ENCODE assay signal across 14 cellular contexts in the genomic region with DNA sequence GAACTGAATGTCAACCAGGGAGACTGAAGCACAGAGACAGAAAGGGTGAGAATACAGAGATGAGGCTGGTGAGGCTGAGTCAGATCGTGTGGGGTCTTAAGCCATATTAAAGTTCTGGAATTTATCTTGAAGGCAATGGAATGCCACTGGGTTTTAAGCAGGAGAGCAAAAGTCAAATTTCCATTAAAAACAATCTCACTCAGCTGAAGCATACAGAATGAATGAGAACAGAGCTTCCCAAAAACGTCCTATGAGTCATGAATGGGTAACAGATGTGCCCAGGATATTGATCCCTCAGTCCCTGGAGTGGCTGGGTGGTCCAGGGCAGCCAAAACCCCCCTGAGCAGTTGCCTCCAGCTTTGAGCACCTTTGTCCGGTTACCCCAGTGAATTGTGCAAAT. TPM values are rescaled to one million over a fixed set of nuclear protein-coding genes. Genes with fewer than 3 reads are reported as not detected.
A peak's percentile ranks its signal among the peaks of the same experiment; 100 is the strongest.
DNase-seq lines count a peak whose midpoint lies in the region; ATAC-seq and TF ChIP-seq lines count a peak whose summit lies in the region.
"Had no signal": no experiment of that assay in that cellular context is flagged by ENCODE, and none has a peak within 500 bp of the region (broad histone marks: within the 10 kb centered on the region; RNA-seq: fewer than 3 reads in every experiment).

No MANE protein-coding gene starts in this region.

- H4K8ac ChIP-seq in neuronal stem cell (ENCODE audit: low read depth, low read length) = no peak overlapping the region

- no peak overlapping the region for H2BK15ac ChIP-seq in neuronal stem cell (ENCODE audit: low read length)

- TF ChIP-seq EP300 in SK-N-SH (IDR thresholded peaks at IDR 0.05; ENCODE audit: borderline replicate concordance in 1 of 2, low read depth in 1 of 2, low read length in 1 of 2) (no peak), upper lobe of left lung (IDR thresholded peaks at IDR 0.05) (no peak)

- H4K91ac ChIP-seq in neuronal stem cell (ENCODE audit: low read depth, low read length, poor library complexity) = no peak overlapping the region

- TF ChIP-seq RAD21 in SK-N-SH (IDR thresholded peaks at IDR 0.05; ENCODE audit: low read length) = no peak

- DNase-seq in MCF 10A (ENCODE audit: unreplicated experiment) (no peak), breast epithelium (ENCODE audit: low spot score in 2 of 2) (no peak), SK-N-SH (no peak), fibroblast of peridontal ligament (ENCODE audit: extremely low read depth) (peak; percentile 79), neuronal stem cell (ENCODE audit: low spot score) (no peak), C1 segment of cervical spinal cord (lab: John Stamatoyannopoulos, UW) (no peak), upper lobe of left lung (no peak), BE2C (no peak)
- DNase-seq: body of pancreas, DND-41, naive B cell, NCI-H1417 treated with DMSO at 0.1 percent for 48 hours, NCI-H226 had no signal

- no peaks in the 10 kb centered on the region for H3K9me3 Mint-ChIP-seq in MCF 10A (ENCODE audit: unreplicated experiment)
- H3K9me3 Mint-ChIP-seq: naive B cell had no signal

- H3K23ac ChIP-seq in neuronal stem cell (ENCODE audit: low read depth, low read length, poor library complexity) = no peak overlapping the region

- no peaks in the 10 kb centered on the region for H3K79me1 ChIP-seq in neuronal stem cell (ENCODE audit: low read depth, low read length)

- peaks cover 43% of the 10 kb centered on the region for H3K4me1 Mint-ChIP-seq in MCF 10A (ENCODE audit: insufficient read depth, unreplicated experiment)

- H3K4me2 ChIP-seq in SK-N-SH (no peak overlapping the region; the same call in 1 of the 2 replicates), neuronal stem cell (ENCODE audit: insufficient read depth, low read length, poor library complexity, severe bottlenecking) (no peak overlapping the region)

- CTCF ChIA-PET in MCF 10A (lab: Yijun Ruan, JAX) = interaction anchor here (0.5 to 42.5 kb wide), 5 partner anchors 14 to 581 kb away, joined by 3 to 1450 read pairs (median 4); partner anchors contain the start of gene HBEGF
- CTCF ChIA-PET in SK-N-SH (lab: Yijun Ruan, JAX) = interaction anchor here (2.1 to 2.5 kb wide), 4 partner anchors 9 to 18 kb away, joined by 6 to 17 read pairs (median 9); no protein-coding TSS in a partner anchor

- H3K36me3 ChIP-seq in breast epithelium = no peaks in the 10 kb centered on the region
- H3K36me3 ChIP-seq in SK-N-SH (replicated peaks in 1 of 2; ENCODE audit: control insufficient read depth in 1 of 2, insufficient read depth in 2 of 2, low read length in 1 of 2) = peaks cover 2 to 3% of the 10 kb centered on the region in 2 experiments
- H3K36me3 ChIP-seq in neuronal stem cell (replicated peaks in 1 of 2; ENCODE audit: control insufficient read depth in 2 of 2, insufficient read depth in 2 of 2, low read length in 2 of 2) = peaks cover 4 to 32% of the 10 kb centered on the region in 2 donors
- peaks cover 0 to 4% (median 1%) of the 10 kb centered on the region in 4 donors for H3K36me3 ChIP-seq in upper lobe of left lung
- peaks cover 14% of the 10 kb centered on the region for H3K36me3 ChIP-seq in BE2C
- H3K36me3 ChIP-seq: thoracic aorta had no signal

- H3K4me1 ChIP-seq in breast epithelium (no peaks in the 10 kb centered on the region), SK-N-SH (ENCODE audit: control insufficient read depth in 1 of 2, insufficient read depth in 2 of 2, low read depth in 1 of 2, low read length in 1 of 2) (peaks cover 6 to 24% of the 10 kb centered on the region in 2 experiments; a peak in 3 of 4 replicates), neuronal stem cell (ENCODE audit: control insufficient read depth in 2 of 2, insufficient read depth in 1 of 2, low read depth in 1 of 2, low read length in 2 of 2) (peaks cover 0 to 4% of the 10 kb centered on the region in 2 donors), upper lobe of left lung (peaks cover 28 to 45% (median 37%) of the 10 kb centered on the region in 4 donors), BE2C (peaks cover 9% of the 10 kb centered on the region)

- H3K18ac ChIP-seq in neuronal stem cell (ENCODE audit: low read length) = no peak overlapping the region

- no peak overlapping the region for H3K4ac ChIP-seq in neuronal stem cell (ENCODE audit: low read length)

- H3K9ac ChIP-seq in SK-N-SH (no peak overlapping the region), neuronal stem cell (ENCODE audit: low read depth, low read length, poor library complexity) (no peak overlapping the region)

- H3K27me3 Mint-ChIP-seq in MCF 10A (ENCODE audit: insufficient read depth, unreplicated experiment) = no peaks in the 10 kb centered on the region
- H3K27me3 Mint-ChIP-seq: naive B cell had no signal

- H3K27me3 ChIP-seq in breast epithelium (no peaks in the 10 kb centered on the region), SK-N-SH (ENCODE audit: insufficient read depth) (no peaks in the 10 kb centered on the region), neuronal stem cell (ENCODE audit: control insufficient read depth in 3 of 3, insufficient read depth in 3 of 3, low read depth in 1 of 3, low read length in 3 of 3) (no peaks in the 10 kb centered on the region), upper lobe of left lung (no peaks in the 10 kb centered on the region), BE2C (no peaks in the 10 kb centered on the region)
- H3K27me3 ChIP-seq: body of pancreas had no signal

- no peak overlapping the region for H2AK5ac ChIP-seq in neuronal stem cell (ENCODE audit: low read depth, low read length)

- no peak overlapping the region for H2BK120ac ChIP-seq in neuronal stem cell (ENCODE audit: low read depth, low read length)

- peak overlapping the region; percentile 93 for H3K27ac Mint-ChIP-seq in MCF 10A (ENCODE audit: low read depth, unreplicated experiment)

- no peaks in the 10 kb centered on the region for H3K9me2 ChIP-seq in SK-N-SH

- H3K9me3 ChIP-seq in breast epithelium = no peaks in the 10 kb centered on the region
- no peaks in the 10 kb centered on the region for H3K9me3 ChIP-seq in SK-N-SH
- H3K9me3 ChIP-seq in neuronal stem cell (replicated peaks in 1 of 2; ENCODE audit: control insufficient read depth in 2 of 2, insufficient read depth in 1 of 2, low read depth in 1 of 2, low read length in 2 of 2) = peaks cover 0 to 13% of the 10 kb centered on the region in 2 donors
- H3K9me3 ChIP-seq in upper lobe of left lung = no peaks in the 10 kb centered on the region
- H3K9me3 ChIP-seq in BE2C = 0 out of 2 replicates have a peak, but pooled peaks cover 5% of the 10 kb centered on the region
- H3K9me3 ChIP-seq: body of pancreas, thoracic aorta had no signal

- intact Hi-C loops in MCF 10A (cut with micrococcal nuclease) = loop anchor here (2.0 kb wide), 1 partner anchor 45 kb away; the partner anchor contains the start of gene PFDN1
- intact Hi-C loops in breast epithelium (cut with DNase I; ENCODE audit: low total_unique reads) = no loop called here

- no peaks in the 10 kb centered on the region for H4K20me1 ChIP-seq in SK-N-SH (ENCODE audit: insufficient read depth)

- H2BK5ac ChIP-seq in neuronal stem cell (ENCODE audit: low read length) = no peak overlapping the region

- H3K14ac ChIP-seq in neuronal stem cell (ENCODE audit: low read length) = no peak overlapping the region

- H3K27ac ChIP-seq in breast epithelium = no peak overlapping the region
- H3K27ac ChIP-seq in SK-N-SH (ENCODE audit: low read depth in 2 of 2, low read length in 1 of 2) = peak overlapping the region in 1 of 2 experiments; percentile 79; a peak in 2 of 4 replicates
- H3K27ac ChIP-seq in neuronal stem cell (replicated peaks; ENCODE audit: low read length) = no peak overlapping the region
- H3K27ac ChIP-seq in upper lobe of left lung = no peak overlapping the region
- H3K27ac ChIP-seq: body of pancreas, thoracic aorta had no signal

- WGBS in SK-N-SH (ENCODE audit: low lambda C conversion rate) = 48% methylated on average over 3 of the region's 3 CpGs
- no CpG with 5 or more reads among the region's 3 CpGs for WGBS in neuronal stem cell (ENCODE audit: extremely low coverage in 2 of 2, insufficient read length in 2 of 2, insufficient replicate concordance in 1 of 2), 2 donors
- WGBS in upper lobe of left lung, 2 donors = 85 to 87% methylated on average over 3 of the region's 3 CpGs

- TF ChIP-seq CTCF in MCF 10A (IDR thresholded peaks at IDR 0.05; ENCODE audit: unreplicated experiment) (no peak), breast epithelium (IDR thresholded peaks at IDR 0.05) (no peak), SK-N-SH (IDR thresholded peaks at IDR 0.05) (no peak), upper lobe of left lung (IDR thresholded peaks at IDR 0.05) (no peak), BE2C (IDR thresholded peaks at IDR 0.05; ENCODE audit: low read depth, low read length) (no peak)

- no peak overlapping the region for H2AFZ ChIP-seq in SK-N-SH (ENCODE audit: low read depth)
- no peak overlapping the region for H2AFZ ChIP-seq in neuronal stem cell (ENCODE audit: low read length)

- BruUV-seq in MCF 10A (replicated peaks; lab: Mats Ljungman, UMichigan) = no TSS peak

- peaks cover 15% of the 10 kb centered on the region for H3K36me3 Mint-ChIP-seq in MCF 10A (ENCODE audit: insufficient read depth, unreplicated experiment)

- ATAC-seq in upper lobe of left lung (ENCODE audit: low FRiP score in 2 of 2) = no peak
- ATAC-seq: body of pancreas had no signal

- POLR2A ChIA-PET in MCF 10A (lab: Yijun Ruan, JAX) = interaction anchor here (0.6 to 9.3 kb wide), 12 partner anchors 9 to 143 kb away, joined by 3 to 136 read pairs (median 4); partner anchors contain the start of genes ANKHD1, HBEGF and PFDN1
- POLR2A ChIA-PET in SK-N-SH (lab: Yijun Ruan, JAX) = no interaction called here

- peaks cover 79% of the 10 kb centered on the region for H3K79me2 ChIP-seq in SK-N-SH (ENCODE audit: insufficient read depth)

- peaks cover 32% of the 10 kb centered on the region for H3F3A ChIP-seq in SK-N-SH (replicated peaks; ENCODE audit: insufficient read depth)

- no peak overlapping the region for H3K4me3 Mint-ChIP-seq in MCF 10A (ENCODE audit: unreplicated experiment)
- H3K4me3 Mint-ChIP-seq: naive B cell had no signal

- H2BK12ac ChIP-seq in neuronal stem cell (ENCODE audit: low read length) = no peak overlapping the region

- H3K4me3 ChIP-seq in breast epithelium (no peak overlapping the region), SK-N-SH (ENCODE audit: low read depth in 2 of 2, low read length in 1 of 2) (no peak overlapping the region), neuronal stem cell (ENCODE audit: low read length in 2 of 2) (no peak overlapping the region), upper lobe of left lung (no peak overlapping the region), BE2C (ENCODE audit: low read depth, low read length) (no peak overlapping the region)
- H3K4me3 ChIP-seq: body of pancreas, thoracic aorta had no signal

- no peak for TF ChIP-seq POLR2A in breast epithelium (IDR thresholded peaks at IDR 0.05)
- no peak for TF ChIP-seq POLR2A in upper lobe of left lung (IDR thresholded peaks at IDR 0.05)

RNA-seq across cellular contexts. Expression of gene PFDN1, which starts 44.9 kb away (rescaled TPM):
- total RNA-seq in MCF 10A (2022) = 94.7 and 102 TPM in 2 replicates
- 10 to 100 TPM; 72.2 to 93.4 (median 86.3) TPM for total RNA-seq in breast epithelium
- 55.2 and 63.6 TPM in 2 replicates for polyA plus RNA-seq in SK-N-SH (2012; rRNA removed)
- polyA plus RNA-seq in SK-N-SH (2012; cell fraction: cytosol; rRNA removed) = 78.2 and 78.4 TPM in 2 replicates
- 31.6 and 34.6 TPM in 2 replicates for polyA plus RNA-seq in SK-N-SH (2012; cell fraction: nucleus; rRNA removed)
- polyA plus RNA-seq in neuronal stem cell (2013, experiment 1 of 2) = 315 TPM
- 299 TPM for polyA plus RNA-seq in neuronal stem cell (2013, experiment 2 of 2)
- total RNA-seq in upper lobe of left lung = 100 to 1,000 TPM in 2 of 6 donors, 10 to 100 TPM in 4; 44.7 to 128 (median 87.7) TPM
- polyA plus RNA-seq in BE2C (2012; ENCODE audit: insufficient read depth, insufficient read length, low read depth) = 99.7 TPM
